In genomic region chr15:89666858-89667705, GRCh38 we compare ENCODE assay signal across 15 cellular contexts. TPM values are rescaled to one million over a fixed set of nuclear protein-coding genes. Genes with fewer than 3 reads are reported as not detected.
"Had no signal": no experiment of that assay in that cellular context is flagged by ENCODE, and none has a peak within 500 bp of the region (broad histone marks: within the 10 kb centered on the region; RNA-seq: fewer than 3 reads in every experiment).

No MANE protein-coding gene starts in this region.

- H3K4me3 ChIP-seq: cardiac muscle cell, hepatocyte, prostate gland, upper lobe of left lung had no signal

- DNase-seq: activated CD4-positive, alpha-beta T cell treated with anti-CD3 and anti-CD28 coated beads, Interleukin-2, amount 10 ng/mL, durations not matched to agents 24 days and 14 days; activated CD4-positive, CD25-positive, alpha-beta regulatory T cell; activated CD8-positive, alpha-beta memory T cell treated with anti-CD3 and anti-CD28 coated beads, Interleukin-2, amount 50 U/mL, for 48 hours; activated T-cell treated with anti-CD3 and anti-CD28 coated beads, Interleukin-2, amount 50 U/mL, for 72 hours; islet precursor cell; nephron progenitor cell; stimulated activated naive CD8-positive, alpha-beta T cell treated with anti-CD3 and anti-CD28 coated beads, Interleukin-15, Interleukin-2, amounts not matched to agents 100 U/mL and 50 U/mL, for 24 hours had no signal

- H3K4me3 Mint-ChIP-seq: activated CD4-positive, alpha-beta T cell treated with anti-CD3 and anti-CD28 coated beads, Interleukin-2, amount 10 ng/mL, durations not matched to agents 24 days and 14 days; nephron progenitor cell had no signal

- H3K27me3 ChIP-seq: cardiac muscle cell, hepatocyte, upper lobe of left lung had no signal

- H3K9me3 Mint-ChIP-seq: activated CD4-positive, alpha-beta T cell treated with anti-CD3 and anti-CD28 coated beads, Interleukin-2, amount 10 ng/mL, durations not matched to agents 24 days and 14 days; activated T-cell treated with anti-CD3 and anti-CD28 coated beads, Interleukin-2, amount 50 U/mL, for 72 hours; nephron progenitor cell had no signal

- ATAC-seq: activated T-cell treated with anti-CD3 and anti-CD28 coated beads, Interleukin-2, amount 50 U/mL, for 72 hours; stimulated activated naive CD8-positive, alpha-beta T cell treated with anti-CD3 and anti-CD28 coated beads, Interleukin-15, Interleukin-2, amounts not matched to agents 100 U/mL and 50 U/mL, for 24 hours had no signal

- H3K36me3 ChIP-seq: cardiac muscle cell, prostate gland, upper lobe of left lung had no signal

- H3K9me3 ChIP-seq: prostate gland, upper lobe of left lung had no signal

- H3K27ac ChIP-seq: cardiac muscle cell, hepatocyte, prostate gland had no signal

- H3K4me1 ChIP-seq: prostate gland had no signal

- H3K4me1 Mint-ChIP-seq: activated CD4-positive, alpha-beta T cell treated with anti-CD3 and anti-CD28 coated beads, Interleukin-2, amount 10 ng/mL, durations not matched to agents 24 days and 14 days had no signal

- H3K27ac Mint-ChIP-seq: activated CD4-positive, alpha-beta T cell treated with anti-CD3 and anti-CD28 coated beads, Interleukin-2, amount 10 ng/mL, durations not matched to agents 24 days and 14 days; activated T-cell treated with anti-CD3 and anti-CD28 coated beads, Interleukin-2, amount 50 U/mL, for 72 hours; nephron progenitor cell had no signal

RNA-seq across cellular contexts. Expression of gene PLIN1, which starts 12.1 kb away (rescaled TPM):
- total RNA-seq: T-helper 2 cell treated with Interferon-gamma antibody and Interleukin-4, amounts not matched to agents 100 ng/mL and 5 ng/mL, for 36 hours had no signal

RNA-seq across cellular contexts. Expression of gene WDR93, which starts 23.5 kb away (rescaled TPM):
- total RNA-seq: activated CD4-positive, alpha-beta T cell treated with anti-CD3 and anti-CD28 coated beads, Interleukin-2, amount 10 ng/mL, durations not matched to agents 24 days and 14 days; glomerular endothelial cell; left lobe of liver; right cardiac atrium; T-helper 2 cell treated with Interferon-gamma antibody and Interleukin-4, amounts not matched to agents 100 ng/mL and 5 ng/mL, for 36 hours had no signal
